16 cellular contexts compared by ENCODE assay signal in the genomic region with DNA sequence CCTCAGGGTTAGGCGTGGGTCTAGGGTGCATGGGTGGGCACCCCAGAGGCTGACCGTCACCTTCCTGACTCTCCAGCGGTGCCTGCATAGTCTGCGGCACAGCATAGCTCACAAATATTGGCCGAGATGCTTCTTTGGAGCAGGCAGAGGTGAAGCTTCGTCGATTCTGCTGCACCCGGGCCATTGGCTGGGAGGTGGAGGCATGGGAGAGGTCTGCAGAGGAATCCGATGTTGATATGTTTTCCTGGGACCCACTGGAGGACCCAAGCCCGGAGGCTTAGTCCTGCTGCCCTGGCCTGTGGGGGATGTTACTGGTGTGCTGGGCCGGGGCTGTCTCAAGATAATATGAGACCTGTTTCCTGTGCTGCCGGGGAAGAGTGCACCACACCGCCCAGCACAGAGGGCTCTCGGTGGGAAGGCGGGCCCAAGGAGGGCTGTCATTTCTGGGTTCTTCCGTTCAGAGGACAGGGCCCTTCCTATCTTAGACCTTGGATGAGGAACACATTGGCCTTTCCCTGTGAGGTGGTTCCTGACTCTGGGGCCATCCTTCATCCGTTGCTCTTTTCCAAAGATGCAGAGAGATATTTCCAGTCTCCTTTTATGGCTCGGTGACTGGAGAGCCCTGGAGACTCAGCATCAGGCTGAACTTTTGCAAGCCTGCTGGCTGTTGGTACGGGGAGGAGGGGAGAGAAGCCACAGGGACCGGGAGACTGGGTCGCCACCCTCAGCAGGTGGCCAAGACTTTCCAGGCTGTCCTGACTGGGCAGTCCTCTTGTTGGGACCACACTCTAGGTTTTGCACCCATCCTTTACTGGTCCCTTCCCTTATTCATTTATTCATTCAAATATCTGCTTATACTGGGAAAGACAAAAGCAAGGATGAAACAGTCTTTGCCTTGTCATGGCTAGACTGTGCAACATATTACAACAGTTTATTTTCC.
"Had no signal": no experiment of that assay in that cellular context is flagged by ENCODE, and none has a peak within 500 bp of the region (broad histone marks: within the 10 kb centered on the region; RNA-seq: fewer than 3 reads in every experiment).

No MANE protein-coding gene starts in this region.

- H3K4me3 Mint-ChIP-seq: activated B cell treated with CpG ODN at 0.5 μM for 24 hours; activated CD4-positive, alpha-beta T cell treated with anti-CD3 and anti-CD28 coated beads, Interleukin-2, amount 10 ng/mL, durations not matched to agents 24 days and 14 days; activated naive CD4-positive, alpha-beta T cell treated with anti-CD3 and anti-CD28 coated beads, Interleukin-2, amount 50 U/mL, for 24 hours; naive thymus-derived CD8-positive, alpha-beta T cell had no signal

- H3K27ac ChIP-seq: foreskin keratinocyte, lower lobe of right lung, prostate gland had no signal

- H3K36me3 Mint-ChIP-seq: activated naive CD4-positive, alpha-beta T cell treated with anti-CD3 and anti-CD28 coated beads, Interleukin-2, amount 50 U/mL, for 24 hours; naive thymus-derived CD8-positive, alpha-beta T cell had no signal

- H3K27me3 ChIP-seq: dorsolateral prefrontal cortex, foreskin keratinocyte had no signal

- ATAC-seq: foreskin keratinocyte; lower lobe of right lung; naive thymus-derived CD8-positive, alpha-beta T cell had no signal

- H3K27ac Mint-ChIP-seq: activated B cell treated with CpG ODN at 0.5 μM for 24 hours; activated CD4-positive, alpha-beta T cell treated with anti-CD3 and anti-CD28 coated beads, Interleukin-2, amount 10 ng/mL, durations not matched to agents 24 days and 14 days; activated naive CD4-positive, alpha-beta T cell treated with anti-CD3 and anti-CD28 coated beads, Interleukin-2, amount 50 U/mL, for 24 hours; naive thymus-derived CD8-positive, alpha-beta T cell had no signal

- H3K4me2 ChIP-seq: SK-N-SH had no signal

- H3K4me3 ChIP-seq: dorsolateral prefrontal cortex, lower lobe of right lung, prostate gland had no signal

- DNase-seq: activated B cell treated with CpG ODN at 0.5 μM for 24 hours; activated CD4-positive, alpha-beta T cell treated with anti-CD3 and anti-CD28 coated beads, Interleukin-2, amount 10 ng/mL, durations not matched to agents 24 days and 14 days; activated effector memory CD4-positive, alpha-beta T cell treated with Interleukin-2 at 50 U/mL for 16 hours; activated T-cell treated with anti-CD3 and anti-CD28 coated beads, Interleukin-2, amount 50 U/mL, for 1 hour; amniotic stem cell; dorsolateral prefrontal cortex; foreskin keratinocyte; lower lobe of right lung; naive thymus-derived CD8-positive, alpha-beta T cell; occipital lobe; SK-N-SH; stimulated activated CD4-positive, alpha-beta T cell treated with anti-CD3 and anti-CD28 coated beads, Interleukin-12 subunit alpha, Interleukin-12 subunit beta, amount 100 ng/mL, for 4 hours; stimulated activated naive CD4-positive, alpha-beta T cell treated with Interleukin-2 at 50 U/mL for 16 hours; T-helper 1 cell had no signal

- H3K9me3 ChIP-seq: lower lobe of right lung, prostate gland, SK-N-SH had no signal

- H3K9me3 Mint-ChIP-seq: activated B cell treated with CpG ODN at 0.5 μM for 24 hours; activated CD4-positive, alpha-beta T cell treated with anti-CD3 and anti-CD28 coated beads, Interleukin-2, amount 10 ng/mL, durations not matched to agents 24 days and 14 days; activated naive CD4-positive, alpha-beta T cell treated with anti-CD3 and anti-CD28 coated beads, Interleukin-2, amount 50 U/mL, for 24 hours had no signal

- H3K9ac ChIP-seq: SK-N-SH had no signal

- H3K4me1 Mint-ChIP-seq: activated CD4-positive, alpha-beta T cell treated with anti-CD3 and anti-CD28 coated beads, Interleukin-2, amount 10 ng/mL, durations not matched to agents 24 days and 14 days; activated naive CD4-positive, alpha-beta T cell treated with anti-CD3 and anti-CD28 coated beads, Interleukin-2, amount 50 U/mL, for 24 hours had no signal

- H3K36me3 ChIP-seq: lower lobe of right lung, prostate gland had no signal

- H3K27me3 Mint-ChIP-seq: activated B cell treated with CpG ODN at 0.5 μM for 24 hours; activated naive CD4-positive, alpha-beta T cell treated with anti-CD3 and anti-CD28 coated beads, Interleukin-2, amount 50 U/mL, for 24 hours had no signal
